Comparison of ENCODE assay signal across 1 cellular context in the genomic region with DNA sequence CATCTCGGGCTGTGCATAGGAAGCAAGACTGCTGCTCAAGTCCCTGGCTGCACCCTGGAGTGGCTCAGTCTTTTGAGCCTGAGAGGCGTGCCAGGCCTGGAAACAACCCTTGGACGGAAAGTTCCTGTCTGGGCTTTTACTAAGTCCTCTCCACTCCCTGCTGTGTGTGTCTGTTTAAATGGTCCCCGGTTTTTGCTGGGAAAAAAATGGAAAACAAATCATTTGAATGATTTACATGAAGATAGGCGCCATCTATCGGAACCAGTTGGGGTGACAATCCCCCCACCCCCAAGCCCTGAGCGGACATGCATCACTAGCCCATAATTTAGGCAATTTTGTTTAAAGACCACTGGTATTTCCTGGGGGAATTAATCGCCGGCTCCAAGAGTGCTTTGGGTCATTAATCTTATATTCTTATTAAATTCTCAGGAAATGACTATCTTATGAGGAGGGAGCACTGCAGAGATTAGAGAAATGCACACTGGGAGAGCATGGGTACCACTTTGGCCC.
TF ChIP-seq lines count a peak whose summit lies in the region.

No MANE protein-coding gene starts in this region.

TF ChIP-seq in WTC11, 78 proteins besides CTCF, POLR2A, EP300 and RAD21 (continued from another document):
- TF ChIP-seq, protein P1, sequence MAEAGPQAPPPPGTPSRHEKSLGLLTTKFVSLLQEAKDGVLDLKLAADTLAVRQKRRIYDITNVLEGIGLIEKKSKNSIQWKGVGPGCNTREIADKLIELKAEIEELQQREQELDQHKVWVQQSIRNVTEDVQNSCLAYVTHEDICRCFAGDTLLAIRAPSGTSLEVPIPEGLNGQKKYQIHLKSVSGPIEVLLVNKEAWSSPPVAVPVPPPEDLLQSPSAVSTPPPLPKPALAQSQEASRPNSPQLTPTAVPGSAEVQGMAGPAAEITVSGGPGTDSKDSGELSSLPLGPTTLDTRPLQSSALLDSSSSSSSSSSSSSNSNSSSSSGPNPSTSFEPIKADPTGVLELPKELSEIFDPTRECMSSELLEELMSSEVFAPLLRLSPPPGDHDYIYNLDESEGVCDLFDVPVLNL (CRISPR knock-in tag; IDR thresholded peaks at IDR 0.05; ENCODE audit: borderline replicate concordance, low read depth), result no peak
- TF ChIP-seq, protein P2, sequence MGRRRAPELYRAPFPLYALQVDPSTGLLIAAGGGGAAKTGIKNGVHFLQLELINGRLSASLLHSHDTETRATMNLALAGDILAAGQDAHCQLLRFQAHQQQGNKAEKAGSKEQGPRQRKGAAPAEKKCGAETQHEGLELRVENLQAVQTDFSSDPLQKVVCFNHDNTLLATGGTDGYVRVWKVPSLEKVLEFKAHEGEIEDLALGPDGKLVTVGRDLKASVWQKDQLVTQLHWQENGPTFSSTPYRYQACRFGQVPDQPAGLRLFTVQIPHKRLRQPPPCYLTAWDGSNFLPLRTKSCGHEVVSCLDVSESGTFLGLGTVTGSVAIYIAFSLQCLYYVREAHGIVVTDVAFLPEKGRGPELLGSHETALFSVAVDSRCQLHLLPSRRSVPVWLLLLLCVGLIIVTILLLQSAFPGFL (CRISPR knock-in tag; IDR thresholded peaks at IDR 0.05; ENCODE audit: borderline replicate concordance), result no peak
